In the genomic region with DNA sequence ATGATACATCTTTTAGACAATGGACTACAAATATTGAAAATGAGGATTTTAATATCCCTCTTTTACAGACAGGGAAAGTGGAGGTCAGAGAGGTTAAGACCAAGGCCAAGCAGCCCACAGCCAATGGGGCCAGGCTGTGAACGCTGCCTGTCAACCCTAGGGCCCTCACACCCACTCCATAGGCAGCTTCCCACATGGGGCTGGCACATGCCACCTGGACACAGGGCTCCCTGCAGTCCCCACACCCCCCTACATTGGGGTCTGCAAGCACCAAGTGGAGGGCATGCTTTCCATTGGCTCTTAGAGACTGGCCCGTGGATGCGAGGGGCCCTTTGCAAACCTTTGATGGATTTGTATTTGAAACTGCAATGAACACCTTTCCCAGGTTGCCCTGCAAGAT, we compare ENCODE assay signal across 20 cellular contexts.
DNase-seq lines count a peak whose midpoint lies in the region; ATAC-seq, FAIRE-seq and TF ChIP-seq lines count a peak whose summit lies in the region.
"Had no signal": no experiment of that assay in that cellular context is flagged by ENCODE, and none has a peak within 500 bp of the region (broad histone marks: within the 10 kb centered on the region; RNA-seq: fewer than 3 reads in every experiment).

No MANE protein-coding gene starts in this region.

- TF ChIP-seq POLR2A in right lobe of liver (IDR thresholded peaks at IDR 0.05) (no peak), HepG2 (IDR thresholded peaks at IDR 0.05; ENCODE audit: insufficient read depth in 1 of 2, low read depth in 2 of 2, low read length in 2 of 2) (no peak), sigmoid colon (IDR thresholded peaks at IDR 0.05) (no peak)

- no TSS peak for BruUV-seq in HepG2 (replicated peaks; lab: Mats Ljungman, UMichigan)

- H3K36me3 ChIP-seq in right lobe of liver: no peaks in the 10 kb centered on the region
- H3K36me3 ChIP-seq in HepG2 (replicated peaks in 1 of 2; ENCODE audit: control insufficient read depth in 1 of 2, insufficient read depth in 2 of 2, low read length in 2 of 2): no peaks in the 10 kb centered on the region
- no peaks in the 10 kb centered on the region for H3K36me3 ChIP-seq in sigmoid colon
- H3K36me3 ChIP-seq in aorta (ENCODE audit: control insufficient read depth in 1 of 2, insufficient read depth in 2 of 2, low read length in 1 of 2): no peaks in the 10 kb centered on the region
- H3K36me3 ChIP-seq: SJCRH30 had no signal

- in situ Hi-C loops in HepG2 (cut with HindIII; ENCODE audit: extremely low pct_ligation_motif_present, low pct_unique_long_range_greater_than_20kb): no loop called here

- no peak overlapping the region for H3K4me2 ChIP-seq in HepG2 (ENCODE audit: low read depth, low read length)

- DNase-seq in right lobe of liver (peak in 2 of 3 donors; percentile 20 to 23), HepG2 (ENCODE audit: low spot score) (no peak), islet precursor cell (peak; percentile 30), sigmoid colon (peak; percentile 38), aorta (peak; percentile 6 to 25), NK-92 (lab: John Stamatoyannopoulos, UW; ENCODE audit: unreplicated experiment) (no peak), NCI-H510A (lab: John Stamatoyannopoulos, UW) (no peak)
- DNase-seq: EL; GF-D8; NCI-H1092; NCI-H1436; NCI-H187 treated with DMSO at 0.1 percent for 48 hours; NCI-H510A treated with DMSO at 0.1 percent for 48 hours; NK-92 treated with Interleukin-12 subunit alpha and Interleukin-12 subunit beta, amount 100 ng/mL, for 24 hours had no signal

- FAIRE-seq in HepG2 (lab: Jason Lieb, UNC): no peak
- FAIRE-seq: A204.1, H54, K562 had no signal

- H3K9ac ChIP-seq in HepG2 (ENCODE audit: insufficient read depth, low read depth, low read length): no peak overlapping the region

- no peak for ATAC-seq in right lobe of liver
- no peak for ATAC-seq in HepG2
- ATAC-seq in aorta (ENCODE audit: low FRiP score): no peak
- no peak for ATAC-seq in HG02642 (IDR thresholded peaks at IDR 0.05; ENCODE audit: poor library complexity, unreplicated experiment)
- ATAC-seq: K562, Panc1 had no signal

- H2AFZ ChIP-seq in HepG2 (ENCODE audit: low read length): no peak overlapping the region

- H3K27me3 ChIP-seq in right lobe of liver (no peaks in the 10 kb centered on the region), HepG2 (ENCODE audit: control insufficient read depth in 1 of 2, insufficient read depth in 2 of 2, low read length in 2 of 2) (peaks cover 1 to 12% of the 10 kb centered on the region in 2 experiments; a peak in 3 of 5 replicates), sigmoid colon (no peaks in the 10 kb centered on the region), aorta (ENCODE audit: control insufficient read depth in 1 of 2, insufficient read depth in 2 of 2, low read length in 1 of 2) (no peaks in the 10 kb centered on the region)
- H3K27me3 ChIP-seq: SJCRH30 had no signal

- WGBS in right lobe of liver (ENCODE audit: insufficient coverage, low coverage, low lambda C conversion rate, missing lambda C conversion rate): no CpG with 5 or more reads among the region's 3 CpGs
- 67% methylated on average over 3 of the region's 3 CpGs for WGBS in HepG2 (ENCODE audit: low lambda C conversion rate)
- 88 to 92% methylated on average over 3 of the region's 3 CpGs for WGBS in sigmoid colon, 2 donors
- WGBS in aorta, 2 donors: 97 to 98% methylated on average over 3 of the region's 3 CpGs

- TF ChIP-seq EP300 in HepG2 (IDR thresholded peaks at IDR 0.05; ENCODE audit: low read depth in 2 of 2, low read length in 2 of 2) (no peak), HepG2 (CRISPR knock-in tag; IDR thresholded peaks at IDR 0.05; ENCODE audit: borderline replicate concordance) (no peak), sigmoid colon (IDR thresholded peaks at IDR 0.05) (no peak)

- H3K4me1 ChIP-seq in right lobe of liver (no peaks in the 10 kb centered on the region), HepG2 (ENCODE audit: insufficient read depth, low read length) (no peaks in the 10 kb centered on the region), sigmoid colon (no peaks in the 10 kb centered on the region), aorta (ENCODE audit: control insufficient read depth in 1 of 2, insufficient read depth in 2 of 2, low read length in 2 of 2) (no peaks in the 10 kb centered on the region)

- no peak for TF ChIP-seq CTCF in right lobe of liver (IDR thresholded peaks at IDR 0.05)
- TF ChIP-seq CTCF in HepG2 (CRISPR knock-in tag; IDR thresholded peaks at IDR 0.05): no peak
- no peak for TF ChIP-seq CTCF in sigmoid colon (IDR thresholded peaks at IDR 0.05)

- H3K9me3 ChIP-seq in right lobe of liver (no peaks in the 10 kb centered on the region), HepG2 (ENCODE audit: low read length) (no peaks in the 10 kb centered on the region; the same call in 1 of the 2 replicates), sigmoid colon (no peaks in the 10 kb centered on the region), aorta (ENCODE audit: control insufficient read depth, low read length) (peaks cover 2% of the 10 kb centered on the region)

- H3K79me2 ChIP-seq in HepG2 (ENCODE audit: insufficient read depth, low read length): no peaks in the 10 kb centered on the region

- CTCF ChIA-PET in HepG2 (lab: Yijun Ruan, JAX; ENCODE audit: low intra/inter-chr PET ratio, low total read pairs): no interaction called here

- intact Hi-C loops in right lobe of liver (cut with DNase I) (no loop called here), HepG2 (cut with micrococcal nuclease; ENCODE audit: unreplicated experiment) (no loop called here), sigmoid colon (cut with DNase I) (no loop called here), aorta (cut with DNase I) (no loop called here)

- no peaks in the 10 kb centered on the region for H4K20me1 ChIP-seq in HepG2 (ENCODE audit: insufficient read depth, low read length)

- POLR2A ChIA-PET in HepG2 (lab: Yijun Ruan, JAX): no interaction called here

- H3K27ac ChIP-seq in right lobe of liver (no peak overlapping the region), HepG2 (ENCODE audit: extremely low read length, insufficient read depth, low read length) (no peak overlapping the region), sigmoid colon (no peak overlapping the region), aorta (ENCODE audit: low read depth in 1 of 2, low read length in 2 of 2) (no peak overlapping the region)
- H3K27ac ChIP-seq: SJCRH30 had no signal

- H3K4me3 ChIP-seq in right lobe of liver (no peak overlapping the region), HepG2 (replicated peaks in 1 of 3; ENCODE audit: insufficient read depth in 1 of 3, low read depth in 2 of 3, low read length in 3 of 3) (no peak overlapping the region), sigmoid colon (no peak overlapping the region), aorta (ENCODE audit: low read length in 2 of 2) (no peak overlapping the region)
- H3K4me3 ChIP-seq: K562, SJCRH30 had no signal

- no peak for TF ChIP-seq RAD21 in HepG2 (CRISPR knock-in tag; IDR thresholded peaks at IDR 0.05)

TF ChIP-seq in HepG2, 621 proteins besides CTCF, POLR2A, EP300 and RAD21:
- no peak for TF ChIP-seq PHF20 (CRISPR knock-in tag; IDR thresholded peaks at IDR 0.05)
- no peak for TF ChIP-seq REL (CRISPR knock-in tag; conservative IDR thresholded peaks at IDR 0.05)
- no peak for TF ChIP-seq HOXA9 (CRISPR knock-in tag; IDR thresholded peaks at IDR 0.05; ENCODE audit: borderline replicate concordance)
- TF ChIP-seq MEF2D (CRISPR knock-in tag; IDR thresholded peaks at IDR 0.05): no peak
- TF ChIP-seq SP5 (CRISPR knock-in tag; IDR thresholded peaks at IDR 0.05; ENCODE audit: borderline replicate concordance, low read depth): no peak
- TF ChIP-seq PHF8 (CRISPR knock-in tag; IDR thresholded peaks at IDR 0.05): no peak

Comparison
In these comparisons a context has a peak if more than half of its experiments do, and no peak if none do; other contexts are left out.
1. DNase-seq: peak in right lobe of liver (2 of 3), islet precursor cell (single experiment), sigmoid colon (single experiment) and aorta (2 of 2); none in HepG2 (single experiment), NK-92 (single experiment) and NCI-H510A (single experiment).